Comparison of ENCODE assay signal across 8 cellular contexts in the genomic region with DNA sequence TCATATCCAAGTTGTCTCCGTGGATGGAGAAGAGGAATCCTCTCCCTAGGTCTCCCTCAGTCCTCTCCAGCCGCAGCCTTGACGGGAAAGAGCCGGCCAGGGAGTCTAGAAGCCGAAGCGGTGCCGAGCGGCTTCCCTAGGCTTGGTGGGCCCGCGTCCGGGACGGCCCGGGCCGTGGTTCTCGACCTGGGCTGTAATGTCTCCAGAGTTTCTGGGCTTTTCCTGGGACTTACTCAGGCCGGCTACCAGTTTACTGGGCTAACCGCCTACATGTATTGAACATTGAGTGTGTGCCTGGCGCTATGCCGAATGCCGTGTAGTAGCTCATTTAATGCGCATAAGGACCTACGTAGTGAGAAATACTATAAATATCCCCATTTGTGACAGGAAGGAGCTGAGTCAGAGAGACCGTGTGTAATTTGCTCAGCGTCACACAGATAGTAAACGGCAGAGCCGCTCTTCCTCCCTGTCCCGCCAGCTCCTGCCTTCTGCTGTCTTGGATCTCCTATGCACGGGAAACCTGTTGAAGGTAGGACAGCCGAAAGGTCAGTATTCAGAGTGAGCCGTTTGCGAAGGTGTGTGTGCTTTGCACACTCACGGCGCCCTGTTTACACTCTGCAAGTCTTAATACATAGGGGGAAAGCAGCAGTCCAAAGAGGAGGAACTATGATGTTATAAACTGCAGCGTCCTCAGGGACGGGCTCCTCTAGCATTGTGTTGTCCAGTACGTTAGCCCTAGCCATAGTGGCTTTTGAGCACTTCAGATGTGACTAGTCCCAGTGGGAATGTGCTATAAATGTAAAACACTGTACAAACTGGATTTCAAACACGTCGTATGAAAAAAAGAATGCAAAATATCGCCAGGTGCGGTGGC. TPM values are rescaled to one million over a fixed set of nuclear protein-coding genes. Genes with fewer than 3 reads are reported as not detected.
A peak's percentile ranks its signal among the peaks of the same experiment; 100 is the strongest.
DNase-seq lines count a peak whose midpoint lies in the region; ATAC-seq, FAIRE-seq and TF ChIP-seq lines count a peak whose summit lies in the region.

No MANE protein-coding gene starts in this region.

- peaks cover 0 to 6% (median 0%) of the 10 kb centered on the region in 11 experiments; a peak in 4 of 22 replicates for H4K20me1 ChIP-seq in BLaER1 treated with 17β-estradiol and CSF1 and Interleukin-3, amounts not matched to agents 10 nM and 100 nM
- H4K20me1 ChIP-seq in endothelial cell of umbilical vein (replicated peaks; ENCODE audit: control insufficient read depth, extremely low read depth, insufficient read depth, low read length), result no peaks in the 10 kb centered on the region

- TF ChIP-seq POLR2A in endothelial cell of umbilical vein (IDR thresholded peaks at IDR 0.05; ENCODE audit: low read depth, low read length), result no peak

- H3K79me2 ChIP-seq in endothelial cell of umbilical vein (ENCODE audit: control insufficient read depth, insufficient read depth, low read length), result peaks cover 14% of the 10 kb centered on the region

- H3K9me1 ChIP-seq in endothelial cell of umbilical vein (replicated peaks; ENCODE audit: control insufficient read depth, extremely low read depth, insufficient read depth, low read length), result no peaks in the 10 kb centered on the region

- TSS peak; percentile 92 for BruUV-seq in endothelial cell of umbilical vein (replicated peaks; lab: Mats Ljungman, UMichigan)

- H3K4me1 Mint-ChIP-seq in activated CD8-positive, alpha-beta T cell treated with anti-CD3 and anti-CD28 coated beads, Interleukin-2, amount 10 ng/mL, durations not matched to agents 7 days and 5 days (ENCODE audit: low read depth), result peaks cover 19% of the 10 kb centered on the region

- H3K9ac ChIP-seq in BLaER1 treated with 17β-estradiol and CSF1 and Interleukin-3, amounts not matched to agents 10 nM and 100 nM, result peak overlapping the region; percentile 86 to 93 (median 91)
- H3K9ac ChIP-seq in endothelial cell of umbilical vein (replicated peaks; ENCODE audit: extremely low read depth, insufficient read depth, low read length) (peak overlapping the region; percentile 94), mucosa of rectum (ENCODE audit: low read depth in 1 of 2, low read length in 2 of 2) (peak overlapping the region; percentile 93 to 94)

- peaks cover 0 to 49% (median 24%) of the 10 kb centered on the region in 11 experiments; a peak in 18 of 22 replicates for H3K36me3 ChIP-seq in BLaER1 treated with 17β-estradiol and CSF1 and Interleukin-3, amounts not matched to agents 10 nM and 100 nM
- H3K36me3 ChIP-seq in endothelial cell of umbilical vein (ENCODE audit: control insufficient read depth in 2 of 2, extremely low read depth in 1 of 2, insufficient read depth in 2 of 2, low read length in 2 of 2) (no peaks in the 10 kb centered on the region), mucosa of rectum (ENCODE audit: control insufficient read depth in 2 of 2, insufficient read depth in 2 of 2, low read length in 2 of 2) (no peaks in the 10 kb centered on the region)

- H3K9me3 ChIP-seq in BLaER1 treated with 17β-estradiol and CSF1 and Interleukin-3, amounts not matched to agents 10 nM and 100 nM (replicated peaks in 1 of 11), result no peaks in the 10 kb centered on the region
- no peaks in the 10 kb centered on the region for H3K9me3 ChIP-seq in endothelial cell of umbilical vein (replicated peaks; ENCODE audit: control insufficient read depth, insufficient read depth, low read length)
- no peaks in the 10 kb centered on the region for H3K9me3 ChIP-seq in mucosa of rectum (ENCODE audit: control insufficient read depth in 2 of 2, low read length in 2 of 2)

- peak overlapping the region; percentile 84 for H3K4me3 Mint-ChIP-seq in activated CD8-positive, alpha-beta T cell treated with anti-CD3 and anti-CD28 coated beads, Interleukin-2, amount 10 ng/mL, durations not matched to agents 7 days and 5 days

- peak; percentile 91 for FAIRE-seq in endothelial cell of umbilical vein (lab: Jason Lieb, UNC)

- no peaks in the 10 kb centered on the region for H3K9me3 Mint-ChIP-seq in activated CD8-positive, alpha-beta T cell treated with anti-CD3 and anti-CD28 coated beads, Interleukin-2, amount 10 ng/mL, durations not matched to agents 7 days and 5 days (ENCODE audit: insufficient read depth)

- dilution Hi-C loops in endothelial cell of umbilical vein (cut with MboI; ENCODE audit: extremely low pct_ligation_motif_present, low sequenced_read_pairs), result no loop called here

- H3K4me3 ChIP-seq in BLaER1 treated with 17β-estradiol and CSF1 and Interleukin-3, amounts not matched to agents 10 nM and 100 nM, result peak overlapping the region; percentile 67 to 89 (median 77)
- H3K4me3 ChIP-seq in endothelial cell of umbilical vein (replicated peaks in 1 of 3; ENCODE audit: insufficient read depth in 1 of 3, low read depth in 1 of 3, low read length in 3 of 3), result peak overlapping the region; percentile 61 to 90 (median 68)
- peak overlapping the region; percentile 93 for H3K4me3 ChIP-seq in mucosa of rectum (ENCODE audit: low read length in 2 of 2)

- H3K27ac ChIP-seq in BLaER1 treated with 17β-estradiol and CSF1 and Interleukin-3, amounts not matched to agents 10 nM and 100 nM, result peak overlapping the region; percentile 81 to 96 (median 89)
- H3K27ac ChIP-seq in endothelial cell of umbilical vein (ENCODE audit: insufficient read depth, low read depth, low read length) (peak overlapping the region; percentile 95), mucosa of rectum (ENCODE audit: low read depth in 2 of 2, low read length in 2 of 2) (peak overlapping the region; percentile 93 to 98)

- peak overlapping the region; percentile 91 for H3K27ac Mint-ChIP-seq in activated CD8-positive, alpha-beta T cell treated with anti-CD3 and anti-CD28 coated beads, Interleukin-2, amount 10 ng/mL, durations not matched to agents 7 days and 5 days

- no peaks in the 10 kb centered on the region for H3K27me3 ChIP-seq in BLaER1 treated with 17β-estradiol and CSF1 and Interleukin-3, amounts not matched to agents 10 nM and 100 nM
- H3K27me3 ChIP-seq in endothelial cell of umbilical vein (ENCODE audit: control insufficient read depth in 2 of 2, insufficient read depth in 2 of 2, low read length in 2 of 2) (no peaks in the 10 kb centered on the region), mucosa of rectum (ENCODE audit: control insufficient read depth in 2 of 2, insufficient read depth in 2 of 2, low read length in 2 of 2) (no peaks in the 10 kb centered on the region)

- CTCF ChIA-PET in activated CD8-positive, alpha-beta T cell treated with anti-CD3 and anti-CD28 coated beads, Interleukin-2, amount 10 ng/mL, durations not matched to agents 7 days and 5 days (lab: Charles Lee), result interaction anchor here (1.1 to 1.7 kb wide), 4 partner anchors 12 to 107 kb away, joined by 3 to 12 read pairs (median 8); no protein-coding TSS in a partner anchor
- CTCF ChIA-PET in endothelial cell of umbilical vein (lab: Charles Lee), result interaction anchor here (0.9 to 3.8 kb wide), 3 partner anchors 10 to 50 kb away, joined by 5 to 41 read pairs (median 6); no protein-coding TSS in a partner anchor

- peaks cover 25 to 40% (median 31%) of the 10 kb centered on the region in 10 experiments for H3K4me1 ChIP-seq in BLaER1 treated with 17β-estradiol and CSF1 and Interleukin-3, amounts not matched to agents 10 nM and 100 nM
- H3K4me1 ChIP-seq in endothelial cell of umbilical vein (ENCODE audit: control insufficient read depth, extremely low read depth, insufficient read depth, low read length), result peaks cover 18% of the 10 kb centered on the region
- H3K4me1 ChIP-seq in mucosa of rectum (ENCODE audit: control insufficient read depth in 2 of 2, insufficient read depth in 2 of 2, low read length in 2 of 2), result peaks cover 10 to 22% of the 10 kb centered on the region in 2 donors

- TF ChIP-seq CTCF in endothelial cell of umbilical vein (IDR thresholded peaks at IDR 0.05; ENCODE audit: extremely low read depth in 1 of 2, insufficient read depth in 1 of 2, low read depth in 1 of 2, low read length in 2 of 2), result no peak

- H3K4me2 ChIP-seq in BLaER1 treated with 17β-estradiol and CSF1 and Interleukin-3, amounts not matched to agents 10 nM and 100 nM, result peak overlapping the region; percentile 88 to 99 (median 95)
- peak overlapping the region; percentile 78 for H3K4me2 ChIP-seq in endothelial cell of umbilical vein (ENCODE audit: insufficient read depth, low read length)

- ATAC-seq in GM19324 (IDR thresholded peaks at IDR 0.05; ENCODE audit: low FRiP score, unreplicated experiment) (peak; percentile 35), HG03439 (IDR thresholded peaks at IDR 0.05; ENCODE audit: unreplicated experiment) (peak; percentile 48)
- peak; percentile 60 for ATAC-seq in activated CD8-positive, alpha-beta T cell treated with anti-CD3 and anti-CD28 coated beads, Interleukin-2, amount 10 ng/mL, durations not matched to agents 7 days and 5 days

- no peaks in the 10 kb centered on the region for H3K27me3 Mint-ChIP-seq in activated CD8-positive, alpha-beta T cell treated with anti-CD3 and anti-CD28 coated beads, Interleukin-2, amount 10 ng/mL, durations not matched to agents 7 days and 5 days (ENCODE audit: low read depth)

- intact Hi-C loops in endothelial cell of umbilical vein (cut with micrococcal nuclease), result loop anchor here (1.0 to 2.0 kb wide), 2 partner anchors 23 to 51 kb away; partner anchors contain the start of gene ALDOC

- POLR2A ChIA-PET in activated CD8-positive, alpha-beta T cell treated with anti-CD3 and anti-CD28 coated beads, Interleukin-2, amount 10 ng/mL, durations not matched to agents 7 days and 5 days (lab: Charles Lee), result interaction anchor here (0.6 to 2.6 kb wide), 19 partner anchors 11 to 264 kb away, joined by 3 to 19 read pairs (median 5); partner anchors contain the start of genes ALDOC, BLTP2, IFT20 and PIGS
- POLR2A ChIA-PET in endothelial cell of umbilical vein (lab: Charles Lee), result no interaction called here

- peak; percentile 76 for DNase-seq in NCI-H774 (lab: John Stamatoyannopoulos, UW)
- peak; percentile 68 for DNase-seq in activated CD8-positive, alpha-beta T cell treated with anti-CD3 and anti-CD28 coated beads, Interleukin-2, amount 10 ng/mL, durations not matched to agents 7 days and 5 days
- peak; percentile 87 for DNase-seq in endothelial cell of umbilical vein (ENCODE audit: low read depth, low spot score)
- DNase-seq in stimulated activated CD8-positive, alpha-beta memory T cell treated with anti-CD3 and anti-CD28 coated beads, Interleukin-4, amount 100 ng/mL, for 4 hours (ENCODE audit: low read depth in 2 of 2, low spot score in 1 of 2), result peak; percentile 38 to 40

- H2AFZ ChIP-seq in endothelial cell of umbilical vein (ENCODE audit: low read depth, low read length), result peak overlapping the region; percentile 71

- peaks cover 23% of the 10 kb centered on the region for H3K36me3 Mint-ChIP-seq in activated CD8-positive, alpha-beta T cell treated with anti-CD3 and anti-CD28 coated beads, Interleukin-2, amount 10 ng/mL, durations not matched to agents 7 days and 5 days (ENCODE audit: low read depth)

RNA-seq across cellular contexts. Expression of gene SPAG5, which starts 0.7 kb away (rescaled TPM):
- total RNA-seq in activated CD8-positive, alpha-beta T cell treated with anti-CD3 and anti-CD28 coated beads, Interleukin-2, amount 10 ng/mL, durations not matched to agents 7 days and 5 days, result 100 to 1,000 TPM; 162 to 170 TPM
- total RNA-seq in endothelial cell of umbilical vein, result 85.4 and 90.6 TPM in 2 replicates
- 25.9 and 31.7 TPM in 2 replicates for polyA plus RNA-seq in endothelial cell of umbilical vein
- 52.7 and 66.2 TPM in 2 replicates for polyA plus RNA-seq in endothelial cell of umbilical vein (2011; cell fraction: cytosol; rRNA removed)
- polyA plus RNA-seq in endothelial cell of umbilical vein (2011; cell fraction: nucleus; rRNA removed), result 155 and 209 TPM in 2 replicates
- 23.6 and 52.1 TPM in 2 replicates for polyA plus RNA-seq in endothelial cell of umbilical vein (2012)
- 54.8 and 55.5 TPM in 2 replicates for polyA minus RNA-seq in endothelial cell of umbilical vein
- polyA minus RNA-seq in endothelial cell of umbilical vein (2011; cell fraction: cytosol; rRNA and poly(A)+ RNA removed), result 92.4 TPM
- 46.8 and 91.8 TPM in 2 replicates for polyA minus RNA-seq in endothelial cell of umbilical vein (2011; cell fraction: nucleus; rRNA and poly(A)+ RNA removed)

RNA-seq across cellular contexts. Expression of gene RSKR, which starts 14.4 kb away (rescaled TPM):
- 10 to 100 TPM; 23.0 to 28.7 TPM for total RNA-seq in activated CD8-positive, alpha-beta T cell treated with anti-CD3 and anti-CD28 coated beads, Interleukin-2, amount 10 ng/mL, durations not matched to agents 7 days and 5 days
- 19.9 and 20.1 TPM in 2 replicates for total RNA-seq in endothelial cell of umbilical vein
- 10.0 and 10.5 TPM in 2 replicates for polyA plus RNA-seq in endothelial cell of umbilical vein
- polyA plus RNA-seq in endothelial cell of umbilical vein (2011; cell fraction: cytosol; rRNA removed), result 2.1 and 2.8 TPM in 2 replicates
- polyA plus RNA-seq in endothelial cell of umbilical vein (2011; cell fraction: nucleus; rRNA removed), result 53.6 and 61.0 TPM in 2 replicates
- 5.0 and 6.4 TPM in 2 replicates for polyA plus RNA-seq in endothelial cell of umbilical vein (2012)
- polyA minus RNA-seq in endothelial cell of umbilical vein, result 25.3 and 27.0 TPM in 2 replicates
- 3.4 TPM for polyA minus RNA-seq in endothelial cell of umbilical vein (2011; cell fraction: cytosol; rRNA and poly(A)+ RNA removed)
- 22.2 and 42.3 TPM in 2 replicates for polyA minus RNA-seq in endothelial cell of umbilical vein (2011; cell fraction: nucleus; rRNA and poly(A)+ RNA removed)

RNA-seq across cellular contexts. Expression of gene ALDOC, which starts 22.9 kb away (rescaled TPM):
- total RNA-seq in activated CD8-positive, alpha-beta T cell treated with anti-CD3 and anti-CD28 coated beads, Interleukin-2, amount 10 ng/mL, durations not matched to agents 7 days and 5 days, result 10 to 100 TPM; 97.3 to 99.7 TPM
- 7.2 and 9.0 TPM in 2 replicates for total RNA-seq in endothelial cell of umbilical vein
- polyA plus RNA-seq in endothelial cell of umbilical vein, result 18.9 and 20.3 TPM in 2 replicates
- polyA plus RNA-seq in endothelial cell of umbilical vein (2011; cell fraction: cytosol; rRNA removed), result 12.5 and 13.9 TPM in 2 replicates
- polyA plus RNA-seq in endothelial cell of umbilical vein (2011; cell fraction: nucleus; rRNA removed), result 11.5 and 12.2 TPM in 2 replicates
- polyA plus RNA-seq in endothelial cell of umbilical vein (2012), result 6.1 and 12.9 TPM in 2 replicates
- polyA minus RNA-seq in endothelial cell of umbilical vein, result 15.2 and 26.1 TPM in 2 replicates
- 8.1 TPM for polyA minus RNA-seq in endothelial cell of umbilical vein (2011; cell fraction: cytosol; rRNA and poly(A)+ RNA removed)
- polyA minus RNA-seq in endothelial cell of umbilical vein (2011; cell fraction: nucleus; rRNA and poly(A)+ RNA removed), result 2.4 and 2.9 TPM in 2 replicates

RNA-seq across cellular contexts. Expression of gene PIGS, which starts 28.2 kb away (rescaled TPM):
- 10 to 100 TPM; 60.0 to 61.1 TPM for total RNA-seq in activated CD8-positive, alpha-beta T cell treated with anti-CD3 and anti-CD28 coated beads, Interleukin-2, amount 10 ng/mL, durations not matched to agents 7 days and 5 days
- 68.6 and 71.3 TPM in 2 replicates for total RNA-seq in endothelial cell of umbilical vein
- 110 and 111 TPM in 2 replicates for polyA plus RNA-seq in endothelial cell of umbilical vein
- 68.4 and 74.5 TPM in 2 replicates for polyA plus RNA-seq in endothelial cell of umbilical vein (2011; cell fraction: cytosol; rRNA removed)
- polyA plus RNA-seq in endothelial cell of umbilical vein (2011; cell fraction: nucleus; rRNA removed), result 50.0 and 53.4 TPM in 2 replicates
- polyA plus RNA-seq in endothelial cell of umbilical vein (2012), result 74.4 and 87.1 TPM in 2 replicates
- polyA minus RNA-seq in endothelial cell of umbilical vein, result 73.8 and 80.6 TPM in 2 replicates
- 17.4 TPM for polyA minus RNA-seq in endothelial cell of umbilical vein (2011; cell fraction: cytosol; rRNA and poly(A)+ RNA removed)
- polyA minus RNA-seq in endothelial cell of umbilical vein (2011; cell fraction: nucleus; rRNA and poly(A)+ RNA removed), result 18.3 and 21.3 TPM in 2 replicates

RNA-seq across cellular contexts. Expression of gene BLTP2, which starts 45.4 kb away (rescaled TPM):
- 100 to 1,000 TPM; 162 to 169 TPM for total RNA-seq in activated CD8-positive, alpha-beta T cell treated with anti-CD3 and anti-CD28 coated beads, Interleukin-2, amount 10 ng/mL, durations not matched to agents 7 days and 5 days
- total RNA-seq in endothelial cell of umbilical vein, result 164 and 165 TPM in 2 replicates
- polyA plus RNA-seq in endothelial cell of umbilical vein, result 91.4 and 119 TPM in 2 replicates
- polyA plus RNA-seq in endothelial cell of umbilical vein (2011; cell fraction: cytosol; rRNA removed), result 69.9 and 79.5 TPM in 2 replicates
- polyA plus RNA-seq in endothelial cell of umbilical vein (2011; cell fraction: nucleus; rRNA removed), result 207 and 249 TPM in 2 replicates
- polyA plus RNA-seq in endothelial cell of umbilical vein (2012), result 95.1 and 111 TPM in 2 replicates
- polyA minus RNA-seq in endothelial cell of umbilical vein, result 522 and 694 TPM in 2 replicates
- 116 TPM for polyA minus RNA-seq in endothelial cell of umbilical vein (2011; cell fraction: cytosol; rRNA and poly(A)+ RNA removed)
- 142 and 241 TPM in 2 replicates for polyA minus RNA-seq in endothelial cell of umbilical vein (2011; cell fraction: nucleus; rRNA and poly(A)+ RNA removed)

Comparison
In these comparisons a context has a peak if more than half of its experiments do, and no peak if none do; other contexts are left out.
1. Peak in every context shown above with its lines: DNase-seq, ATAC-seq, H3K4me3 ChIP-seq and H3K27ac ChIP-seq.